Comparison of ENCODE assay signal across 8 cellular contexts in genomic region chr4:3880595-3881120, GRCh38.
DNase-seq lines count a peak whose midpoint lies in the region; ATAC-seq lines count a peak whose summit lies in the region.

No MANE protein-coding gene starts in this region.

- peaks cover 6% of the 10 kb centered on the region for H3K9me3 Mint-ChIP-seq in memory B cell

- peak overlapping the region; percentile 70 for H3K4me3 Mint-ChIP-seq in memory B cell

- ATAC-seq in GM19324 (IDR thresholded peaks at IDR 0.05; ENCODE audit: low FRiP score, unreplicated experiment), result peak; percentile 73
- ATAC-seq in memory B cell (ENCODE audit: low read depth), result peak; percentile 79
- no peak for ATAC-seq in HG03139 (IDR thresholded peaks at IDR 0.05; ENCODE audit: unreplicated experiment)

- peaks cover 4% of the 10 kb centered on the region for H3K36me3 Mint-ChIP-seq in memory B cell

- H3K27me3 Mint-ChIP-seq in memory B cell, result peaks cover 17% of the 10 kb centered on the region

- peak overlapping the region; percentile 45 for H3K27ac Mint-ChIP-seq in memory B cell

- DNase-seq in Ammon's horn (ENCODE audit: low spot score), result peak; percentile 80
- peak; percentile 31 for DNase-seq in NCI-H2227 treated with DMSO at 0.1 percent for 48 hours (lab: John Stamatoyannopoulos, UW)
- peak; percentile 63 to 64 for DNase-seq in activated CD4-positive, alpha-beta T cell treated with anti-CD3 and anti-CD28 coated beads, Interleukin-2, amount 50 U/mL, for 4 hours
- DNase-seq in dermis microvascular lymphatic vessel endothelial cell (ENCODE audit: low read depth in 2 of 2), result peak; percentile 37 to 63
- DNase-seq in memory B cell (ENCODE audit: low spot score in 2 of 2), result peak; percentile 78
- peak; percentile 30 to 39 for DNase-seq in stimulated activated CD8-positive, alpha-beta memory T cell treated with anti-CD3 and anti-CD28 coated beads, Interleukin-2, amount 100 ng/mL, for 1 hour (ENCODE audit: low read depth in 2 of 2)

- H3K4me1 Mint-ChIP-seq in memory B cell, result peaks cover 12% of the 10 kb centered on the region
